Comparison of ENCODE assay signal across 19 cellular contexts in genomic region chr1:227937031-227937430, GRCh38. TPM values are rescaled to one million over a fixed set of nuclear protein-coding genes. Genes with fewer than 3 reads are reported as not detected.
DNase-seq lines count a peak whose midpoint lies in the region; ATAC-seq and TF ChIP-seq lines count a peak whose summit lies in the region.
"Had no signal": no experiment of that assay in that cellular context is flagged by ENCODE, and none has a peak within 500 bp of the region (broad histone marks: within the 10 kb centered on the region; RNA-seq: fewer than 3 reads in every experiment).

No MANE protein-coding gene starts in this region.

- H3K27ac ChIP-seq in sigmoid colon (no peak overlapping the region), ovary (no peak overlapping the region)
- H3K27ac ChIP-seq: adrenal gland, coronary artery had no signal

- TF ChIP-seq EP300 in sigmoid colon (IDR thresholded peaks at IDR 0.05) (no peak), ovary (IDR thresholded peaks at IDR 0.05) (no peak)

- 57 to 85% methylated on average over 8 of the region's 8 CpGs for WGBS in sigmoid colon, 2 donors
- WGBS in ovary, 3 donors = 85 to 93% (median 88%) methylated on average over 8 of the region's 8 CpGs

- H3K4me1 ChIP-seq in sigmoid colon = peaks cover 0 to 56% (median 51%) of the 10 kb centered on the region in 4 donors
- H3K4me1 ChIP-seq in ovary (ENCODE audit: insufficient read depth) = peaks cover 3% of the 10 kb centered on the region
- H3K4me1 ChIP-seq: adrenal gland, Caco-2 had no signal

- peaks cover 10% of the 10 kb centered on the region for H3K9me3 Mint-ChIP-seq in glutamatergic neuron (ENCODE audit: unreplicated experiment)

- H3K27me3 ChIP-seq in sigmoid colon (no peaks in the 10 kb centered on the region), ovary (no peaks in the 10 kb centered on the region)
- H3K27me3 ChIP-seq: adrenal gland had no signal

- H3K36me3 ChIP-seq in sigmoid colon (no peaks in the 10 kb centered on the region), ovary (no peaks in the 10 kb centered on the region)
- H3K36me3 ChIP-seq: adrenal gland had no signal

- in situ Hi-C loops in KBM-7 (cut with MboI; ENCODE audit: low pct_unique_long_range_greater_than_20kb, low sequenced_read_pairs) = loop anchor here (25.0 kb wide), 2 partner anchors 175 to 475 kb away; no protein-coding TSS in a partner anchor

- peak overlapping the region; percentile 1 for H3K27ac Mint-ChIP-seq in glutamatergic neuron (ENCODE audit: unreplicated experiment)
- H3K27ac Mint-ChIP-seq: activated T-helper 2 cell treated with anti-CD3 and anti-CD28 coated beads, Interferon-gamma antibody, Interleukin-2, Interleukin-4, amounts not matched to agents 10 μg/mL and 5 μg/mL and 100 μg/mL, durations not matched to agents 14 hours and 24 hours and 36 hours had no signal

- peaks cover 29% of the 10 kb centered on the region for H3K4me1 Mint-ChIP-seq in glutamatergic neuron (ENCODE audit: low read depth, unreplicated experiment)

- ATAC-seq in GM19463 (IDR thresholded peaks at IDR 0.05; ENCODE audit: unreplicated experiment) (no peak), GM21717 (IDR thresholded peaks at IDR 0.05; ENCODE audit: unreplicated experiment) (no peak)

- peaks cover 17% of the 10 kb centered on the region for H3K27me3 Mint-ChIP-seq in glutamatergic neuron (ENCODE audit: unreplicated experiment)

- H3K36me3 Mint-ChIP-seq in glutamatergic neuron (ENCODE audit: unreplicated experiment) = peaks cover 25% of the 10 kb centered on the region

- no peak for TF ChIP-seq POLR2A in sigmoid colon (IDR thresholded peaks at IDR 0.05)
- TF ChIP-seq POLR2A in ovary (IDR thresholded peaks at IDR 0.05) = no peak

- H3K4me3 ChIP-seq in sigmoid colon (no peak overlapping the region), ovary (no peak overlapping the region)
- H3K4me3 ChIP-seq: adrenal gland, coronary artery had no signal

- intact Hi-C loops in sigmoid colon (cut with DNase I) (no loop called here), ovary (cut with DNase I) (no loop called here)

- H3K9me3 ChIP-seq in sigmoid colon (no peaks in the 10 kb centered on the region), ovary (no peaks in the 10 kb centered on the region)
- H3K9me3 ChIP-seq: adrenal gland, Caco-2 had no signal

- TF ChIP-seq CTCF in glutamatergic neuron (IDR thresholded peaks at IDR 0.05; ENCODE audit: partially characterized antibody, unreplicated experiment) (no peak), sigmoid colon (IDR thresholded peaks at IDR 0.05) (no peak), ovary (IDR thresholded peaks at IDR 0.05) (no peak)

- peak; percentile 31 for DNase-seq in activated effector memory CD4-positive, alpha-beta T cell treated with anti-CD3 and anti-CD28 coated beads, Interleukin-2, amount 50 U/mL, for 16 hours
- no peak for DNase-seq in activated effector memory CD4-positive, alpha-beta T cell treated with Interleukin-2 at 50 U/mL for 16 hours
- DNase-seq in KBM-7 (peak; percentile 62), glutamatergic neuron (peak; percentile 22), sigmoid colon (peak; percentile 28), ovary (no peak)
- DNase-seq: activated CD4-positive, alpha-beta T cell treated with anti-CD3 and anti-CD28 coated beads for 1 hour; adrenal gland; GOT3; NCI-H1092 treated with DMSO at 0.1 percent for 48 hours; NCI-H2029 treated with DMSO at 0.1 percent for 48 hours; OCI-M1; SIG-M5; stimulated activated CD4-positive, alpha-beta T cell treated with anti-CD3 and anti-CD28 coated beads, Interleukin-4, amount 100 ng/mL, for 4 hours had no signal

- H3K4me3 Mint-ChIP-seq in glutamatergic neuron (ENCODE audit: unreplicated experiment) = no peak overlapping the region

RNA-seq across cellular contexts. Expression of gene WNT9A, which starts 10.7 kb away (rescaled TPM):
- 13.8 TPM for total RNA-seq in glutamatergic neuron (ENCODE audit: unreplicated experiment)
- total RNA-seq in sigmoid colon = 10 to 100 TPM in 1 of 4 donors, 1 to 10 TPM in 3; 6.4 to 25.5 (median 8.7) TPM
- 1 to 10 TPM in 1 of 3 donors, under 1 TPM in 2; 0.23 to 2.8 (median 0.60) TPM for polyA plus RNA-seq in sigmoid colon
- 10 to 100 TPM in 3 of 7 donors, 1 to 10 TPM in 4; 3.9 to 15.9 (median 9.8) TPM for total RNA-seq in ovary
- polyA plus RNA-seq in ovary = 10 to 100 TPM in 1 of 2 donors, 1 to 10 TPM in 1; 1.1 to 10.8 TPM

Comparison
In these comparisons a context has a peak if more than half of its experiments do, and no peak if none do; other contexts are left out.
1. DNase-seq: peak in activated effector memory CD4-positive, alpha-beta T cell treated with anti-CD3 and anti-CD28 coated beads, Interleukin-2, amount 50 U/mL, for 16 hours (single experiment), KBM-7 (single experiment), glutamatergic neuron (single experiment) and sigmoid colon (single experiment); none in activated effector memory CD4-positive, alpha-beta T cell treated with Interleukin-2 at 50 U/mL for 16 hours (single experiment) and ovary (0 of 5).